Comparison of ENCODE assay signal across 38 cellular contexts in the genomic region with DNA sequence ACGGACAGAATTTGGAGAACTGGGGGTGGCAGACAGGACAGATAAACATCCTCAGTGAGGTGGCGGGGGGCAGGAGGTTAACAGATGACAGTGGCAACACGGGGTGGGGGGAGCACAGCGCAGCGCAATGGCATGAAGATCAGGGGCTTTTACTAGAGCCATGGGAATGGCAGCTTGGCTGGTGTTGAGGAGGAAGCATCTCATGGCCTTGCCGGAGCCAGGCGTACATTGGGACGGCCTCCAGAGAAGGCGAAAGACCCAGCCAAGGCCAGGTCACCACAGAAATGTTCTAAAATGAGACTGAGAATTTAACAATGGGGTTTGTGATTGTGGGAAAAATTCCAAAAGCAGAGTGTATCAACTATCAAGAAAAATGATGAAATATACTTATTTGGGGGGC.
"Had no signal": no experiment of that assay in that cellular context is flagged by ENCODE, and none has a peak within 500 bp of the region (broad histone marks: within the 10 kb centered on the region; RNA-seq: fewer than 3 reads in every experiment).

No MANE protein-coding gene starts in this region.

- H3K4me3 Mint-ChIP-seq: activated naive CD4-positive, alpha-beta T cell treated with anti-CD3 and anti-CD28 coated beads for 36 hours; activated naive CD4-positive, alpha-beta T cell treated with anti-CD3 and anti-CD28 coated beads, Interleukin-2, amount 10 ng/mL, durations not matched to agents 7 days and 5 days; activated naive CD4-positive, alpha-beta T cell treated with anti-CD3 and anti-CD28 coated beads, Interleukin-2, amount 50 U/mL, for 24 hours; activated naive CD8-positive, alpha-beta T cell; activated naive CD8-positive, alpha-beta T cell treated with anti-CD3 and anti-CD28 coated beads for 36 hours; activated naive CD8-positive, alpha-beta T cell treated with anti-CD3 and anti-CD28 coated beads, Interleukin-2, amount 10 ng/mL, durations not matched to agents 7 days and 5 days; activated naive CD8-positive, alpha-beta T cell treated with anti-CD3 and anti-CD28 coated beads, Interleukin-2, amount 50 U/mL, for 24 hours; activated T-cell treated with anti-CD3 and anti-CD28 coated beads, Interleukin-2, amount 50 U/mL, for 24 hours; activated T-cell treated with anti-CD3 and anti-CD28 coated beads, Interleukin-2, amount 50 U/mL, for 4 hours; activated T-cell treated with anti-CD3 and anti-CD28 coated beads, Interleukin-2, amount 50 U/mL, for 72 hours; activated T-helper 1 cell treated with anti-CD3 and anti-CD28 coated beads, Interleukin-12 subunit alpha, Interleukin-12 subunit beta, Interleukin-2, Interleukin-4 antibody, amounts not matched to agents 30 ng/mL and 10 ng/mL and 1 ng/mL, durations not matched to agents 14 hours and 24 hours and 36 hours; activated T-helper 17 cell treated with anti-CD3 and anti-CD28 coated beads, Interleukin-2, amount 50 U/mL, for 72 hours; brain; central memory CD8-positive, alpha-beta T cell had no signal

- H3K27ac Mint-ChIP-seq: activated naive CD4-positive, alpha-beta T cell treated with anti-CD3 and anti-CD28 coated beads for 36 hours; activated naive CD4-positive, alpha-beta T cell treated with anti-CD3 and anti-CD28 coated beads, Interleukin-2, amount 10 ng/mL, durations not matched to agents 7 days and 5 days; activated naive CD4-positive, alpha-beta T cell treated with anti-CD3 and anti-CD28 coated beads, Interleukin-2, amount 50 U/mL, for 24 hours; activated naive CD4-positive, alpha-beta T cell treated with anti-CD3 and anti-CD28 coated beads, Interleukin-2, amount 50 U/mL, for 72 hours; activated naive CD8-positive, alpha-beta T cell; activated naive CD8-positive, alpha-beta T cell treated with anti-CD3 and anti-CD28 coated beads for 36 hours; activated naive CD8-positive, alpha-beta T cell treated with anti-CD3 and anti-CD28 coated beads, Interleukin-2, amount 10 ng/mL, durations not matched to agents 7 days and 5 days; activated naive CD8-positive, alpha-beta T cell treated with anti-CD3 and anti-CD28 coated beads, Interleukin-2, amount 50 U/mL, for 24 hours; activated T-cell treated with anti-CD3 and anti-CD28 coated beads, Interleukin-2, amount 50 U/mL, for 24 hours; activated T-cell treated with anti-CD3 and anti-CD28 coated beads, Interleukin-2, amount 50 U/mL, for 72 hours; activated T-helper 1 cell treated with anti-CD3 and anti-CD28 coated beads, Interleukin-12 subunit alpha, Interleukin-12 subunit beta, Interleukin-2, Interleukin-4 antibody, amounts not matched to agents 30 ng/mL and 10 ng/mL and 1 ng/mL, durations not matched to agents 14 hours and 24 hours and 36 hours; activated T-helper 17 cell treated with anti-CD3 and anti-CD28 coated beads, Interleukin-2, amount 50 U/mL, for 72 hours; activated T-helper 2 cell treated with anti-CD3 and anti-CD28 coated beads, Interferon-gamma antibody, Interleukin-2, Interleukin-4, amounts not matched to agents 10 μg/mL and 5 μg/mL and 100 μg/mL, durations not matched to agents 14 hours and 24 hours and 36 hours; brain had no signal

- H3K4me1 ChIP-seq: ascending aorta, body of pancreas, breast epithelium had no signal

- H3K4me1 Mint-ChIP-seq: activated naive CD4-positive, alpha-beta T cell treated with anti-CD3 and anti-CD28 coated beads, Interleukin-2, amount 10 ng/mL, durations not matched to agents 7 days and 5 days; activated naive CD4-positive, alpha-beta T cell treated with anti-CD3 and anti-CD28 coated beads, Interleukin-2, amount 50 U/mL, for 24 hours; activated naive CD8-positive, alpha-beta T cell treated with anti-CD3 and anti-CD28 coated beads for 36 hours; activated naive CD8-positive, alpha-beta T cell treated with anti-CD3 and anti-CD28 coated beads, Interleukin-2, amount 10 ng/mL, durations not matched to agents 7 days and 5 days; activated naive CD8-positive, alpha-beta T cell treated with anti-CD3 and anti-CD28 coated beads, Interleukin-2, amount 50 U/mL, for 24 hours; activated T-helper 17 cell treated with anti-CD3 and anti-CD28 coated beads, Interleukin-2, amount 50 U/mL, for 72 hours; brain; central memory CD8-positive, alpha-beta T cell had no signal

- H3K27me3 ChIP-seq: ascending aorta, body of pancreas, brain microvascular endothelial cell, breast epithelium, cardiac muscle cell had no signal

- H3K36me3 ChIP-seq: ascending aorta, brain microvascular endothelial cell, breast epithelium, cardiac muscle cell had no signal

- H3K27me3 Mint-ChIP-seq: activated naive CD4-positive, alpha-beta T cell treated with anti-CD3 and anti-CD28 coated beads, Interleukin-2, amount 10 ng/mL, durations not matched to agents 7 days and 5 days; activated naive CD4-positive, alpha-beta T cell treated with anti-CD3 and anti-CD28 coated beads, Interleukin-2, amount 50 U/mL, for 24 hours; activated naive CD8-positive, alpha-beta T cell; activated naive CD8-positive, alpha-beta T cell treated with anti-CD3 and anti-CD28 coated beads for 36 hours; activated naive CD8-positive, alpha-beta T cell treated with anti-CD3 and anti-CD28 coated beads, Interleukin-2, amount 10 ng/mL, durations not matched to agents 7 days and 5 days; activated naive CD8-positive, alpha-beta T cell treated with anti-CD3 and anti-CD28 coated beads, Interleukin-2, amount 50 U/mL, for 24 hours; activated T-cell treated with anti-CD3 and anti-CD28 coated beads, Interleukin-2, amount 50 U/mL, for 24 hours; activated T-helper 17 cell treated with anti-CD3 and anti-CD28 coated beads, Interleukin-2, amount 50 U/mL, for 72 hours; central memory CD8-positive, alpha-beta T cell had no signal

- H3K36me3 Mint-ChIP-seq: activated naive CD4-positive, alpha-beta T cell treated with anti-CD3 and anti-CD28 coated beads, Interleukin-2, amount 10 ng/mL, durations not matched to agents 7 days and 5 days; activated naive CD8-positive, alpha-beta T cell treated with anti-CD3 and anti-CD28 coated beads, Interleukin-2, amount 10 ng/mL, durations not matched to agents 7 days and 5 days had no signal

- H3K27ac ChIP-seq: ascending aorta, body of pancreas, brain microvascular endothelial cell, breast epithelium, cardiac muscle cell had no signal

- DNase-seq: activated effector memory CD4-positive, alpha-beta T cell treated with anti-CD3 and anti-CD28 coated beads, Interleukin-2, amount 50 U/mL, for 16 hours; activated effector memory CD4-positive, alpha-beta T cell treated with Interleukin-2 at 50 U/mL for 16 hours; activated gamma-delta T cell; activated gamma-delta T cell treated with Interleukin-2 at 50 U/mL for 16 hours; activated naive CD4-positive, alpha-beta T cell; activated naive CD4-positive, alpha-beta T cell treated with anti-CD3 and anti-CD28 coated beads for 36 hours; activated naive CD4-positive, alpha-beta T cell treated with anti-CD3 and anti-CD28 coated beads, Interleukin-2, amount 10 ng/mL, durations not matched to agents 7 days and 5 days; activated naive CD4-positive, alpha-beta T cell treated with anti-CD3 and anti-CD28 coated beads, Interleukin-2, amount 50 U/mL, for 16 hours; activated naive CD4-positive, alpha-beta T cell treated with Interleukin-2 at 50 U/mL for 16 hours; activated naive CD8-positive, alpha-beta T cell treated with anti-CD3 and anti-CD28 coated beads for 36 hours; activated naive CD8-positive, alpha-beta T cell treated with anti-CD3 and anti-CD28 coated beads, Interleukin-2, amount 10 ng/mL, durations not matched to agents 7 days and 5 days; activated naive CD8-positive, alpha-beta T cell treated with anti-CD3 and anti-CD28 coated beads, Interleukin-2, amount 50 U/mL, for 24 hours; activated T-cell treated with anti-CD3 and anti-CD28 coated beads for 4 hours; activated T-cell treated with anti-CD3 and anti-CD28 coated beads, Interleukin-2, amount 50 U/mL, for 1 hour; activated T-cell treated with anti-CD3 and anti-CD28 coated beads, Interleukin-2, amount 50 U/mL, for 24 hours; activated T-cell treated with anti-CD3 and anti-CD28 coated beads, Interleukin-2, amount 50 U/mL, for 4 hours; activated T-cell treated with anti-CD3 and anti-CD28 coated beads, Interleukin-2, amount 50 U/mL, for 48 hours; activated T-cell treated with anti-CD3 and anti-CD28 coated beads, Interleukin-2, amount 50 U/mL, for 72 hours; amniotic stem cell; amygdala; anterior cingulate cortex; aorta; body of pancreas; brain microvascular endothelial cell; caudate nucleus; central memory CD4-positive, alpha-beta T cell; cerebellar nuclear complex had no signal

- H3K9me3 Mint-ChIP-seq: activated naive CD8-positive, alpha-beta T cell treated with anti-CD3 and anti-CD28 coated beads for 36 hours; activated T-cell treated with anti-CD3 and anti-CD28 coated beads, Interleukin-2, amount 50 U/mL, for 4 hours; activated T-helper 1 cell treated with anti-CD3 and anti-CD28 coated beads, Interleukin-12 subunit alpha, Interleukin-12 subunit beta, Interleukin-2, Interleukin-4 antibody, amounts not matched to agents 30 ng/mL and 10 ng/mL and 1 ng/mL, durations not matched to agents 14 hours and 24 hours and 36 hours; activated T-helper 2 cell treated with anti-CD3 and anti-CD28 coated beads, Interferon-gamma antibody, Interleukin-2, Interleukin-4, amounts not matched to agents 10 μg/mL and 5 μg/mL and 100 μg/mL, durations not matched to agents 14 hours and 24 hours and 36 hours had no signal

- H3K4me3 ChIP-seq: ascending aorta, body of pancreas, breast epithelium, cardiac muscle cell had no signal

- H3K9me3 ChIP-seq: ascending aorta, body of pancreas, breast epithelium had no signal
